14 cellular contexts compared by ENCODE assay signal in the genomic region with DNA sequence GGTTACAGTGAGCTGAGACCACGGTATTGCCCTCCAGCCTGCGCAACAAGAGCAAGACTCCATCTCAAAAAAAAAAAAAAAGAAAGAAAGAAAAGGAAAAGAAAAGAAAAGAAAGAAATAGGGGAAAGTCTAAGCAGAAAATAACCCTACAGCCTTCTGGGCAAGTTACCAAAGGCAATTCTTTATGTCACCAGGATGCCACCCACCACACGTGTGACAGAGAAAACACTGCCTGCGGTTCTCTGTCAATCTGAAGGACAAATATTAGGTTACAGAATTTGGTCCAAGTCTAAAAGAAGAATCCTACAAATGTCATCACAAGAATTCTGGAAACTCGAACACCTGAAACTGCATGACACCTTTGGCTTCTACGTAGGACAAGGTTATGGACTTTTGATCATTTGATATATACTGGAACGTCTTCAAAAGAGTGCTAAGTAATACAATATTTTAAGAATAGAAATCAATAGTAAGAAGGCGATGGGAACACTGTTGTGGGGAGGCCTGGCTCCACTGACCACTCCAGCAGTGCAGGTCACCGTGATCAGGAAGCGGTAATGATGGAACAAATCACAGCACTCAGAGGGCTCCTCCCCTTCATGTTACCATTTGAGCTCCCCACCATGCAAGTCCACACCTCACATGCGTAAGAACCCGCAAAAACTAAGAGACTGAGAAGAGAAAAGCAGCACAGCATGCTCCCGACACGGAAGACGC.
DNase-seq lines count a peak whose midpoint lies in the region; ATAC-seq and TF ChIP-seq lines count a peak whose summit lies in the region.
"Had no signal": no experiment of that assay in that cellular context is flagged by ENCODE, and none has a peak within 500 bp of the region (broad histone marks: within the 10 kb centered on the region; RNA-seq: fewer than 3 reads in every experiment).

No MANE protein-coding gene starts in this region.

- TF ChIP-seq POLR2A in prostate gland (IDR thresholded peaks at IDR 0.05): no peak

- H3K27me3 ChIP-seq in OCI-LY1 (ENCODE audit: insufficient read depth, low read length) (no peaks in the 10 kb centered on the region), prostate gland (replicated peaks; ENCODE audit: insufficient read depth) (no peaks in the 10 kb centered on the region)

- DNase-seq in glutamatergic neuron (no peak), prostate gland (ENCODE audit: low spot score) (no peak), cerebellum (ENCODE audit: low spot score) (no peak)
- DNase-seq in activated naive CD8-positive, alpha-beta T cell treated with anti-CD3 and anti-CD28 coated beads, Interleukin-2, amount 50 U/mL, for 24 hours: no peak
- DNase-seq: activated naive CD8-positive, alpha-beta T cell treated with anti-CD3 and anti-CD28 coated beads for 36 hours; dermis blood vessel endothelial cell; natural killer cell; WERI-Rb-1 had no signal

- H3K27ac Mint-ChIP-seq in glutamatergic neuron (ENCODE audit: unreplicated experiment): peak overlapping the region; percentile 94
- H3K27ac Mint-ChIP-seq in activated naive CD8-positive, alpha-beta T cell treated with anti-CD3 and anti-CD28 coated beads, Interleukin-2, amount 50 U/mL, for 24 hours: no peak overlapping the region
- H3K27ac Mint-ChIP-seq: activated naive CD8-positive, alpha-beta T cell treated with anti-CD3 and anti-CD28 coated beads for 36 hours; natural killer cell had no signal

- no peak overlapping the region for H2AFZ ChIP-seq in OCI-LY1 (ENCODE audit: low read length)

- H3K4me3 ChIP-seq in OCI-LY1 (ENCODE audit: low read depth, low read length, poor library complexity, severe bottlenecking) (no peak overlapping the region), prostate gland (no peak overlapping the region)
- H3K4me3 ChIP-seq: skin epidermis had no signal

- H3K9me2 ChIP-seq in OCI-LY1 (ENCODE audit: low read depth, low read length): no peaks in the 10 kb centered on the region

- peaks cover 6% of the 10 kb centered on the region for H3K36me3 Mint-ChIP-seq in glutamatergic neuron (ENCODE audit: unreplicated experiment)
- H3K36me3 Mint-ChIP-seq in activated naive CD8-positive, alpha-beta T cell treated with anti-CD3 and anti-CD28 coated beads, Interleukin-2, amount 50 U/mL, for 24 hours (ENCODE audit: low read depth): peaks cover 8% of the 10 kb centered on the region
- H3K36me3 Mint-ChIP-seq: activated naive CD8-positive, alpha-beta T cell treated with anti-CD3 and anti-CD28 coated beads for 36 hours; natural killer cell had no signal

- H3K27ac ChIP-seq in 22Rv1: peak overlapping the region; percentile 40
- peak overlapping the region; percentile 96 for H3K27ac ChIP-seq in OCI-LY1 (ENCODE audit: low read depth, low read length, poor library complexity, severe bottlenecking)
- peak overlapping the region; percentile 30 to 60 for H3K27ac ChIP-seq in prostate gland
- H3K27ac ChIP-seq: WERI-Rb-1 had no signal

- H3K4me1 ChIP-seq in OCI-LY1 (ENCODE audit: insufficient read depth, low read length, severe bottlenecking) (peaks cover 36% of the 10 kb centered on the region), prostate gland (replicated peaks) (peaks cover 6% of the 10 kb centered on the region)

- H3K9ac ChIP-seq in OCI-LY1 (ENCODE audit: low read length): peak overlapping the region; percentile 46; the same call in 1 of the 2 replicates

- H3K9me3 ChIP-seq in OCI-LY1 (ENCODE audit: low read length) (no peaks in the 10 kb centered on the region), prostate gland (no peaks in the 10 kb centered on the region)

- H3K27me3 Mint-ChIP-seq in glutamatergic neuron (ENCODE audit: unreplicated experiment): peaks cover 12% of the 10 kb centered on the region
- no peaks in the 10 kb centered on the region for H3K27me3 Mint-ChIP-seq in activated naive CD8-positive, alpha-beta T cell treated with anti-CD3 and anti-CD28 coated beads, Interleukin-2, amount 50 U/mL, for 24 hours
- H3K27me3 Mint-ChIP-seq: activated naive CD8-positive, alpha-beta T cell treated with anti-CD3 and anti-CD28 coated beads for 36 hours had no signal

- peaks cover 12% of the 10 kb centered on the region for H3K9me3 Mint-ChIP-seq in glutamatergic neuron (ENCODE audit: unreplicated experiment)
- H3K9me3 Mint-ChIP-seq in activated naive CD8-positive, alpha-beta T cell treated with anti-CD3 and anti-CD28 coated beads, Interleukin-2, amount 50 U/mL, for 24 hours: no peaks in the 10 kb centered on the region
- H3K9me3 Mint-ChIP-seq: activated naive CD8-positive, alpha-beta T cell treated with anti-CD3 and anti-CD28 coated beads for 36 hours; natural killer cell had no signal

- ATAC-seq in activated naive CD8-positive, alpha-beta T cell treated with anti-CD3 and anti-CD28 coated beads, Interleukin-2, amount 50 U/mL, for 24 hours: no peak
- ATAC-seq in GM19328 (IDR thresholded peaks at IDR 0.05; ENCODE audit: unreplicated experiment) (no peak), GM21825 (IDR thresholded peaks at IDR 0.05; ENCODE audit: unreplicated experiment) (no peak)
- ATAC-seq: natural killer cell, SK-N-SH treated with all-trans-retinoic acid at 6 μM for 48 hours had no signal

- intact Hi-C loops in prostate gland (cut with DNase I): loop anchor here (5.0 kb wide), 1 partner anchor 50 kb away; no protein-coding TSS in a partner anchor

- H3F3A ChIP-seq in OCI-LY1 (ENCODE audit: insufficient read depth, low read length): peaks cover 5% of the 10 kb centered on the region; the same call in 1 of the 2 replicates

- H3K36me3 ChIP-seq in OCI-LY1 (ENCODE audit: insufficient read depth, low read length) (0 out of 2 replicates have a peak, but pooled peaks cover 7% of the 10 kb centered on the region), prostate gland (no peaks in the 10 kb centered on the region)

- no peaks in the 10 kb centered on the region for H3K79me2 ChIP-seq in OCI-LY1 (ENCODE audit: insufficient read depth, low read length)

- H3K4me2 ChIP-seq in OCI-LY1 (ENCODE audit: low read length): peak overlapping the region; percentile 45; the same call in 1 of the 2 replicates

- peaks cover 31% of the 10 kb centered on the region for H3K4me1 Mint-ChIP-seq in glutamatergic neuron (ENCODE audit: low read depth, unreplicated experiment)
- H3K4me1 Mint-ChIP-seq in activated naive CD8-positive, alpha-beta T cell treated with anti-CD3 and anti-CD28 coated beads, Interleukin-2, amount 50 U/mL, for 24 hours: no peaks in the 10 kb centered on the region
- H3K4me1 Mint-ChIP-seq: activated naive CD8-positive, alpha-beta T cell treated with anti-CD3 and anti-CD28 coated beads for 36 hours had no signal

- TF ChIP-seq CTCF in 22Rv1 (IDR thresholded peaks at IDR 0.05) (no peak), OCI-LY1 (IDR thresholded peaks at IDR 0.05; ENCODE audit: low read length) (no peak), glutamatergic neuron (IDR thresholded peaks at IDR 0.05; ENCODE audit: partially characterized antibody, unreplicated experiment) (no peak), prostate gland (IDR thresholded peaks at IDR 0.05) (no peak)

- WGBS in prostate gland: 82% methylated on average over 15 of the region's 15 CpGs

- no peaks in the 10 kb centered on the region for H4K20me1 ChIP-seq in OCI-LY1 (ENCODE audit: insufficient read depth, low read length)

- peak overlapping the region; percentile 72 for H3K4me3 Mint-ChIP-seq in glutamatergic neuron (ENCODE audit: unreplicated experiment)
- no peak overlapping the region for H3K4me3 Mint-ChIP-seq in activated naive CD8-positive, alpha-beta T cell treated with anti-CD3 and anti-CD28 coated beads, Interleukin-2, amount 50 U/mL, for 24 hours
- H3K4me3 Mint-ChIP-seq: activated naive CD8-positive, alpha-beta T cell treated with anti-CD3 and anti-CD28 coated beads for 36 hours; natural killer cell had no signal

Comparison
In these comparisons a context has a peak if more than half of its experiments do, and no peak if none do; other contexts are left out.
1. H3K27ac ChIP-seq: peak in every context shown above with its lines; median percentile 96 in OCI-LY1; 45 in prostate gland; 40 in 22Rv1.